ENCODE assay signal across 8 cellular contexts in the genomic region with DNA sequence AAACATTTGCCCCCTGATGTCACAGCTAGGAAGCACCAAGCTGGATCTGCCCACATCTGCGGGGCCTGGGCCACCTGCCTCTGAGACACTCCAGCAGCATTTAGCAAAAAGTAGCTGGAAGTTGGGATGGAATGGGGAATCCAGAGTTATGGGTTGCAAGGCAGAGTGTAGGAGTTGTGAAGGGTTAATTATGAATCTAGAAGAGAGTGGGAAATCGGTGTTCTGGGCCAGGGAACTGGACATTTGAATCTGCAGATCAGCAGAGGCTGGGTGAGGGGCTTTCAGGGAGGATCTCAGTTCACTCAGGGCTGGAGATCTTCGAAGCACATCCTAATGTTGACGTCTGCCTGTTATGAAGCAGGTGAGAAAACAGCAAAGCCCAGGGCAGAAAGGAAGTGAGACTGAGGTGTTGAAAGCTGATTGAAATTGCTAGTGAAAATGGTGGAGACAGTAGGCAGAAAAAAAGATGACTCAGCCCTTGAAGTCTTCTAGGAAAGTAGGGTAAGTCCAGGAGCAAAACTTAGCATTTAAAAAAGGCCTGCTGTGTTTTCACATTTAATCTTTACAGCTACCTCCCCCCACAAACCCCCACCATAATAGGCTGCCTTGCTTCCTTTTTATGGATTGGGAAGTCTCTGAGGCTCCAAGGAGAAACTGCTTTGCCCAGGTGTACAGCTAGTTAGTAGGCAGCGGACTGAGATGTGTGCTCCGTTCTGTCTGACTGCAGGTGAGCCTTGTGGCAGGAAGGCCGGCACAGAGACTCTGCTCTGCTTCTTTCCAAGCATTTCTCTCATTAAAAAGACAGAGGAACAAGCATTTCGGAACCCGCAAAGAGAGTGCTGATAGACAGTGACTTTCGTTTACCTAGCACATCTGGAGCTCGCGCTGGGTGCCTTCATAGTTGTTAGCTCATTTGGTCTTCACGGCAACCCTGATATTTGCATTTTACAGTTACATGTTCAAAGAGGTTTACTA.
DNase-seq lines count a peak whose midpoint lies in the region; ATAC-seq lines count a peak whose summit lies in the region.

No MANE protein-coding gene starts in this region.

- H3K9ac ChIP-seq in HUES6 (ENCODE audit: low read length): peak overlapping the region; percentile 52

- peak overlapping the region; percentile 16; the same call in 1 of the 2 replicates for H3K4me3 ChIP-seq in HUES6 (ENCODE audit: low read depth, low read length)

- H3K27me3 ChIP-seq in HUES6 (ENCODE audit: control insufficient read depth, insufficient read depth, low read length): no peaks in the 10 kb centered on the region

- peak; percentile 9 for DNase-seq in germinal center (ENCODE audit: low spot score)
- no peak for DNase-seq in NCI-H1092 (lab: John Stamatoyannopoulos, UW)
- DNase-seq in NCI-H2107 treated with DMSO at 0.1 percent for 48 hours (lab: John Stamatoyannopoulos, UW; ENCODE audit: unreplicated experiment): no peak
- DNase-seq in C1 segment of cervical spinal cord (lab: John Stamatoyannopoulos, UW): no peak
- no peak for DNase-seq in RKO (ENCODE audit: low spot score)

- H3K27ac ChIP-seq in HUES6 (ENCODE audit: low read depth, low read length): peak overlapping the region; percentile 66; the same call in 1 of the 2 replicates

- H3K36me3 ChIP-seq in HUES6 (ENCODE audit: control insufficient read depth, insufficient read depth, low read length): peaks cover 19% of the 10 kb centered on the region

- ATAC-seq in GM18867 (IDR thresholded peaks at IDR 0.05; ENCODE audit: unreplicated experiment) (peak; percentile 90), GM21576 (IDR thresholded peaks at IDR 0.05; ENCODE audit: unreplicated experiment) (peak; percentile 90)

- peaks cover 74% of the 10 kb centered on the region for H3K4me1 ChIP-seq in HUES6 (ENCODE audit: control insufficient read depth, insufficient read depth, low read length)

- no peaks in the 10 kb centered on the region for H3K9me3 ChIP-seq in HUES6 (ENCODE audit: control insufficient read depth, insufficient read depth, low read depth, low read length)
